1 cellular context compared by ENCODE assay signal in genomic region chr6:100948381-100949133, GRCh38.
A peak's percentile ranks its signal among the peaks of the same experiment; 100 is the strongest.
TF ChIP-seq lines count a peak whose summit lies in the region.

No MANE protein-coding gene starts in this region.

TF ChIP-seq in HepG2, 621 proteins besides CTCF, POLR2A, EP300 and RAD21 (continued from another document):
- no peak for TF ChIP-seq MLX (CRISPR knock-in tag; IDR thresholded peaks at IDR 0.05)
- no peak for TF ChIP-seq ZNF703 (CRISPR knock-in tag; IDR thresholded peaks at IDR 0.05; ENCODE audit: borderline replicate concordance)
- no peak for TF ChIP-seq KMT2B (CRISPR knock-in tag; IDR thresholded peaks at IDR 0.05)
- TF ChIP-seq RFXAP (CRISPR knock-in tag; IDR thresholded peaks at IDR 0.05; ENCODE audit: borderline replicate concordance): no peak
- no peak for TF ChIP-seq ZNF879 (CRISPR knock-in tag; IDR thresholded peaks at IDR 0.05)
- TF ChIP-seq ZBTB37 (CRISPR knock-in tag; IDR thresholded peaks at IDR 0.05): no peak
- no peak for TF ChIP-seq TSC22D2 (CRISPR knock-in tag; IDR thresholded peaks at IDR 0.05; ENCODE audit: borderline replicate concordance)
- peak; percentile 75; the same call in 1 of the 2 replicates for TF ChIP-seq CEBPG (CRISPR knock-in tag; IDR thresholded peaks at IDR 0.05)
- TF ChIP-seq NBN (conservative IDR thresholded peaks at IDR 0.05): no peak
- no peak for TF ChIP-seq NKX3-1 (CRISPR knock-in tag; IDR thresholded peaks at IDR 0.05)
- no peak for TF ChIP-seq KIAA2018 (CRISPR knock-in tag; IDR thresholded peaks at IDR 0.05; ENCODE audit: borderline replicate concordance)
- no peak for TF ChIP-seq ZNF589 (CRISPR knock-in tag; conservative IDR thresholded peaks at IDR 0.05)
- TF ChIP-seq ZNF670 (CRISPR knock-in tag; IDR thresholded peaks at IDR 0.05; ENCODE audit: borderline replicate concordance): no peak
- TF ChIP-seq ZNF180 (CRISPR knock-in tag; IDR thresholded peaks at IDR 0.05; ENCODE audit: borderline replicate concordance, low read depth): no peak
- TF ChIP-seq ATM (IDR thresholded peaks at IDR 0.05; ENCODE audit: borderline replicate concordance): no peak
- TF ChIP-seq ZBTB1 (CRISPR knock-in tag; IDR thresholded peaks at IDR 0.05; ENCODE audit: borderline replicate concordance): no peak
- TF ChIP-seq ZNF737 (CRISPR knock-in tag; IDR thresholded peaks at IDR 0.05; ENCODE audit: borderline replicate concordance): no peak
- peak; percentile 80; the same call in 1 of the 2 replicates for TF ChIP-seq FOXJ3 (CRISPR knock-in tag; IDR thresholded peaks at IDR 0.05; ENCODE audit: borderline replicate concordance)
- no peak for TF ChIP-seq NFE2L1 (CRISPR knock-in tag; IDR thresholded peaks at IDR 0.05; ENCODE audit: borderline replicate concordance)
- no peak for TF ChIP-seq STAG1 (CRISPR knock-in tag; IDR thresholded peaks at IDR 0.05)
- TF ChIP-seq ZNF781 (CRISPR knock-in tag; IDR thresholded peaks at IDR 0.05; ENCODE audit: borderline replicate concordance, not compliant biosample characterization): no peak
- TF ChIP-seq ZNF143 (CRISPR knock-in tag; IDR thresholded peaks at IDR 0.05): no peak
- TF ChIP-seq POLR2AphosphoS5 (IDR thresholded peaks at IDR 0.05; ENCODE audit: low read depth, low read length): no peak
- TF ChIP-seq ZNF652 (CRISPR knock-in tag; IDR thresholded peaks at IDR 0.05; ENCODE audit: borderline replicate concordance, low read depth): peak; percentile 56
- no peak for TF ChIP-seq USF2 (IDR thresholded peaks at IDR 0.05; ENCODE audit: low read depth, low read length)
- no peak for TF ChIP-seq USF2 (CRISPR knock-in tag; IDR thresholded peaks at IDR 0.05; ENCODE audit: borderline replicate concordance)
- TF ChIP-seq SKIL (CRISPR knock-in tag; IDR thresholded peaks at IDR 0.05; ENCODE audit: borderline replicate concordance): no peak
- TF ChIP-seq ZBTB33 (CRISPR knock-in tag; IDR thresholded peaks at IDR 0.05): no peak
- no peak for TF ChIP-seq ZNF33B (CRISPR knock-in tag; IDR thresholded peaks at IDR 0.05)
